Comparison of ENCODE assay signal across 11 cellular contexts in genomic region chr2:68750592-68751396, GRCh38. TPM values are rescaled to one million over a fixed set of nuclear protein-coding genes. Genes with fewer than 3 reads are reported as not detected.
DNase-seq lines count a peak whose midpoint lies in the region; ATAC-seq lines count a peak whose summit lies in the region.
"Had no signal": no experiment of that assay in that cellular context is flagged by ENCODE, and none has a peak within 500 bp of the region (broad histone marks: within the 10 kb centered on the region; RNA-seq: fewer than 3 reads in every experiment).

No MANE protein-coding gene starts in this region.

- H3K36me3 ChIP-seq in neuronal stem cell (replicated peaks in 1 of 2; ENCODE audit: control insufficient read depth in 2 of 2, insufficient read depth in 2 of 2, low read length in 2 of 2) = no peaks in the 10 kb centered on the region
- H3K36me3 ChIP-seq: thoracic aorta had no signal

- H3K4me3 ChIP-seq in neuronal stem cell (ENCODE audit: low read length in 2 of 2) = no peak overlapping the region
- H3K4me3 ChIP-seq: thoracic aorta had no signal

- no peak overlapping the region for H3K27ac ChIP-seq in neuronal stem cell (replicated peaks; ENCODE audit: low read length)
- H3K27ac ChIP-seq: foreskin keratinocyte, thoracic aorta had no signal

- ATAC-seq in activated naive CD8-positive, alpha-beta T cell treated with anti-CD3 and anti-CD28 coated beads, Interleukin-2, amount 10 ng/mL, durations not matched to agents 7 days and 5 days (ENCODE audit: low read depth) = no peak
- ATAC-seq in HG03159 (IDR thresholded peaks at IDR 0.05; ENCODE audit: unreplicated experiment) = no peak
- no peak for ATAC-seq in HG03469 (IDR thresholded peaks at IDR 0.05; ENCODE audit: unreplicated experiment)

- DNase-seq in activated T-cell treated with anti-CD3 and anti-CD28 coated beads, Interleukin-2, amount 50 U/mL, for 24 hours = no peak
- DNase-seq in activated T-cell treated with anti-CD3 and anti-CD28 coated beads for 4 hours (no peak), NCI-H1417 (lab: John Stamatoyannopoulos, UW) (peak in 2 of 3 experiments; percentile 29 to 81), neuronal stem cell (ENCODE audit: low spot score) (no peak), NCI-H187 (lab: John Stamatoyannopoulos, UW) (no peak)
- DNase-seq in activated naive CD8-positive, alpha-beta T cell treated with anti-CD3 and anti-CD28 coated beads, Interleukin-2, amount 10 ng/mL, durations not matched to agents 7 days and 5 days = no peak

- no peak overlapping the region for H3K23ac ChIP-seq in neuronal stem cell (ENCODE audit: low read depth, low read length, poor library complexity)

- H3K4me1 Mint-ChIP-seq in activated T-cell treated with anti-CD3 and anti-CD28 coated beads, Interleukin-2, amount 50 U/mL, for 24 hours (ENCODE audit: low read depth) = peaks cover 90% of the 10 kb centered on the region
- peaks cover 65% of the 10 kb centered on the region for H3K4me1 Mint-ChIP-seq in activated naive CD8-positive, alpha-beta T cell treated with anti-CD3 and anti-CD28 coated beads, Interleukin-2, amount 10 ng/mL, durations not matched to agents 7 days and 5 days

- no peak overlapping the region for H2AK5ac ChIP-seq in neuronal stem cell (ENCODE audit: low read depth, low read length)

- no peak overlapping the region for H4K8ac ChIP-seq in neuronal stem cell (ENCODE audit: low read depth, low read length)

- no peaks in the 10 kb centered on the region for H3K79me1 ChIP-seq in neuronal stem cell (ENCODE audit: low read depth, low read length)

- no peak overlapping the region for H2BK5ac ChIP-seq in neuronal stem cell (ENCODE audit: low read length)

- H2BK15ac ChIP-seq in neuronal stem cell (ENCODE audit: low read length) = no peak overlapping the region

- peaks cover 59% of the 10 kb centered on the region for H3K36me3 Mint-ChIP-seq in activated T-cell treated with anti-CD3 and anti-CD28 coated beads, Interleukin-2, amount 50 U/mL, for 24 hours (ENCODE audit: low read depth)
- H3K36me3 Mint-ChIP-seq in activated naive CD8-positive, alpha-beta T cell treated with anti-CD3 and anti-CD28 coated beads, Interleukin-2, amount 10 ng/mL, durations not matched to agents 7 days and 5 days = peaks cover 27% of the 10 kb centered on the region
- H3K36me3 Mint-ChIP-seq: brain had no signal

- H3K27me3 Mint-ChIP-seq in activated T-cell treated with anti-CD3 and anti-CD28 coated beads, Interleukin-2, amount 50 U/mL, for 24 hours = no peaks in the 10 kb centered on the region
- H3K27me3 Mint-ChIP-seq in activated naive CD8-positive, alpha-beta T cell treated with anti-CD3 and anti-CD28 coated beads, Interleukin-2, amount 10 ng/mL, durations not matched to agents 7 days and 5 days = no peaks in the 10 kb centered on the region

- H3K4me2 ChIP-seq in neuronal stem cell (ENCODE audit: insufficient read depth, low read length, poor library complexity, severe bottlenecking) = no peak overlapping the region

- peak overlapping the region; percentile 88 for H3K27ac Mint-ChIP-seq in activated T-cell treated with anti-CD3 and anti-CD28 coated beads, Interleukin-2, amount 50 U/mL, for 24 hours
- peak overlapping the region; percentile 84 for H3K27ac Mint-ChIP-seq in activated naive CD8-positive, alpha-beta T cell treated with anti-CD3 and anti-CD28 coated beads, Interleukin-2, amount 10 ng/mL, durations not matched to agents 7 days and 5 days

- H3K18ac ChIP-seq in neuronal stem cell (ENCODE audit: low read length) = no peak overlapping the region

- H3K9me3 Mint-ChIP-seq in activated T-cell treated with anti-CD3 and anti-CD28 coated beads, Interleukin-2, amount 50 U/mL, for 24 hours = no peaks in the 10 kb centered on the region
- no peaks in the 10 kb centered on the region for H3K9me3 Mint-ChIP-seq in activated naive CD8-positive, alpha-beta T cell treated with anti-CD3 and anti-CD28 coated beads, Interleukin-2, amount 10 ng/mL, durations not matched to agents 7 days and 5 days
- H3K9me3 Mint-ChIP-seq: brain had no signal

- H3K4ac ChIP-seq in neuronal stem cell (ENCODE audit: low read length) = no peak overlapping the region

- no peak overlapping the region for H3K9ac ChIP-seq in neuronal stem cell (ENCODE audit: low read depth, low read length, poor library complexity)

- POLR2A ChIA-PET in activated naive CD8-positive, alpha-beta T cell treated with anti-CD3 and anti-CD28 coated beads, Interleukin-2, amount 10 ng/mL, durations not matched to agents 7 days and 5 days (lab: Charles Lee) = interaction anchor here (0.9 to 1.8 kb wide), 4 partner anchors 14 to 174 kb away, joined by 3 to 9 read pairs (median 6); no protein-coding TSS in a partner anchor

- H2BK12ac ChIP-seq in neuronal stem cell (ENCODE audit: low read length) = no peak overlapping the region

- H3K27me3 ChIP-seq in neuronal stem cell (ENCODE audit: control insufficient read depth in 3 of 3, insufficient read depth in 3 of 3, low read depth in 1 of 3, low read length in 3 of 3) = peaks cover 0 to 2% (median 0%) of the 10 kb centered on the region in 3 experiments
- H3K27me3 ChIP-seq: foreskin keratinocyte had no signal

- no peaks in the 10 kb centered on the region for H3K9me3 ChIP-seq in neuronal stem cell (replicated peaks in 1 of 2; ENCODE audit: control insufficient read depth in 2 of 2, insufficient read depth in 1 of 2, low read depth in 1 of 2, low read length in 2 of 2)
- H3K9me3 ChIP-seq: thoracic aorta had no signal

- H3K4me1 ChIP-seq in neuronal stem cell (ENCODE audit: control insufficient read depth in 2 of 2, insufficient read depth in 1 of 2, low read depth in 1 of 2, low read length in 2 of 2) = no peaks in the 10 kb centered on the region

- H3K14ac ChIP-seq in neuronal stem cell (ENCODE audit: low read length) = no peak overlapping the region

- no CpG with 5 or more reads among the region's 12 CpGs for WGBS in neuronal stem cell (ENCODE audit: extremely low coverage in 2 of 2, insufficient read length in 2 of 2, insufficient replicate concordance in 1 of 2), 2 donors

- no peak overlapping the region for H3K4me3 Mint-ChIP-seq in activated T-cell treated with anti-CD3 and anti-CD28 coated beads, Interleukin-2, amount 50 U/mL, for 24 hours
- no peak overlapping the region for H3K4me3 Mint-ChIP-seq in activated naive CD8-positive, alpha-beta T cell treated with anti-CD3 and anti-CD28 coated beads, Interleukin-2, amount 10 ng/mL, durations not matched to agents 7 days and 5 days
- H3K4me3 Mint-ChIP-seq: brain had no signal

- H2BK120ac ChIP-seq in neuronal stem cell (ENCODE audit: low read depth, low read length) = no peak overlapping the region

- H2AFZ ChIP-seq in neuronal stem cell (ENCODE audit: low read length) = peak overlapping the region; percentile 72

- H4K91ac ChIP-seq in neuronal stem cell (ENCODE audit: low read depth, low read length, poor library complexity) = no peak overlapping the region

RNA-seq across cellular contexts. Expression of gene ARHGAP25, which starts 16.2 kb away (rescaled TPM):
- 100 to 1,000 TPM; 109 to 117 TPM for total RNA-seq in activated naive CD8-positive, alpha-beta T cell treated with anti-CD3 and anti-CD28 coated beads, Interleukin-2, amount 10 ng/mL, durations not matched to agents 7 days and 5 days
- polyA plus RNA-seq in neuronal stem cell (2013, experiment 1 of 2) = 1.4 TPM
- 1.4 TPM for polyA plus RNA-seq in neuronal stem cell (2013, experiment 2 of 2)

Comparison
In these comparisons a context has a peak if more than half of its experiments do, and no peak if none do; other contexts are left out.
1. DNase-seq: peak in NCI-H1417 (2 of 3); none in activated T-cell treated with anti-CD3 and anti-CD28 coated beads, Interleukin-2, amount 50 U/mL, for 24 hours (single experiment), activated T-cell treated with anti-CD3 and anti-CD28 coated beads for 4 hours (single experiment), activated naive CD8-positive, alpha-beta T cell treated with anti-CD3 and anti-CD28 coated beads, Interleukin-2, amount 10 ng/mL, durations not matched to agents 7 days and 5 days (single experiment), neuronal stem cell (single experiment) and NCI-H187 (0 of 2).